In the genomic region with DNA sequence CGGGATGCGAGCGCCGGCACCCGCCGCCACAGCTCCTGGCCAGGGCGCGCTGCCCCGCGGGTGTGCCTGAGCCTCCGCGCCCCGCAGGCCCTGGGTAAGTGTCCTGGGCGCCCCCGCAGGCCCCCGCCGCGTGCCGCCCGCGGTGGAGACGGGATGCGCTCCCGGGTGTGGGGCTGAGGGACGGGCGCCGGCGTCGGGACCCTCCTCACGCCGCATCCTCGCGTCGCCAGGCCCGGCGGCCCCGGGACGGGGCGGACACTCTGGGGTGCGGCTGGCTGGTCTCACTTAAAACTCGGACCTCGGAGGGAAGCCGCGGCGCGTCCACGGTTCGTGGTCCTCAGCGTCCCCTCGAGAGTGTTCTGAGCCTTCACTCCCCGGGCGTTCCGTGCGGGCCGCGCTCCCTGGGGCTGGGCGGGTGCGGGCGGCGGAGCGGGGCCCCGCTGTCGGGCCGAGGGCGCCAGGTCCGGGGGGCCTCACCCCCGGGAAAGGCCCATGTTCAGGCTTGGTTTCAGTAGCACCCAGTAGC, we compare ENCODE assay signal across 8 cellular contexts. TPM values are rescaled to one million over a fixed set of nuclear protein-coding genes. Genes with fewer than 3 reads are reported as not detected.
DNase-seq lines count a peak whose midpoint lies in the region; ATAC-seq and TF ChIP-seq lines count a peak whose summit lies in the region.

No MANE protein-coding gene starts in this region.

- H3K9me3 Mint-ChIP-seq in activated CD4-positive, alpha-beta T cell treated with anti-CD3 and anti-CD28 coated beads, Interleukin-2, amount 10 ng/mL, durations not matched to agents 7 days and 5 days: no peaks in the 10 kb centered on the region

- H3K4me3 Mint-ChIP-seq in activated CD4-positive, alpha-beta T cell treated with anti-CD3 and anti-CD28 coated beads, Interleukin-2, amount 10 ng/mL, durations not matched to agents 7 days and 5 days: peak overlapping the region; percentile 69

- H3K9ac ChIP-seq in skeletal muscle tissue (ENCODE audit: low read depth in 1 of 3, low read length in 3 of 3): no peak overlapping the region

- H3K4me3 ChIP-seq in dorsolateral prefrontal cortex: peak overlapping the region in 57 of 59 donors; percentile 26 to 72 (median 54)
- peak overlapping the region in 2 of 3 donors; percentile 36 to 45 for H3K4me3 ChIP-seq in skeletal muscle tissue (ENCODE audit: low read length in 3 of 3)

- H3K36me3 ChIP-seq in skeletal muscle tissue (ENCODE audit: control insufficient read depth in 3 of 3, insufficient read depth in 3 of 3, low read length in 3 of 3): no peaks in the 10 kb centered on the region

- peaks cover 4 to 13% (median 10%) of the 10 kb centered on the region in 3 donors for H3K4me1 ChIP-seq in skeletal muscle tissue (ENCODE audit: control insufficient read depth in 3 of 3, insufficient read depth in 3 of 3, low read length in 3 of 3)

- no peaks in the 10 kb centered on the region for H3K9me3 ChIP-seq in skeletal muscle tissue (ENCODE audit: control insufficient read depth in 3 of 3, low read length in 3 of 3)

- no peak overlapping the region for H3K27ac Mint-ChIP-seq in activated CD4-positive, alpha-beta T cell treated with anti-CD3 and anti-CD28 coated beads, Interleukin-2, amount 10 ng/mL, durations not matched to agents 7 days and 5 days

- peaks cover 35% of the 10 kb centered on the region for H3K4me1 Mint-ChIP-seq in activated CD4-positive, alpha-beta T cell treated with anti-CD3 and anti-CD28 coated beads, Interleukin-2, amount 10 ng/mL, durations not matched to agents 7 days and 5 days

- no peak for DNase-seq in activated CD4-positive, alpha-beta T cell treated with anti-CD3 and anti-CD28 coated beads, Interleukin-2, amount 10 ng/mL, durations not matched to agents 7 days and 5 days
- DNase-seq in activated CD4-positive, alpha-beta T cell treated with anti-CD3 and anti-CD28 coated beads for 1 hour: no peak
- DNase-seq in dorsolateral prefrontal cortex (no peak), NOMO-1 treated with dmso at 0.1 percent for 144 hours (lab: John Stamatoyannopoulos, UW; ENCODE audit: unreplicated experiment) (no peak), NCI-H226 (no peak)

- peaks cover 0 to 50% (median 31%) of the 10 kb centered on the region in 45 donors for H3K27me3 ChIP-seq in dorsolateral prefrontal cortex
- peaks cover 43 to 54% (median 48%) of the 10 kb centered on the region in 3 donors for H3K27me3 ChIP-seq in skeletal muscle tissue (ENCODE audit: control insufficient read depth in 3 of 3, insufficient read depth in 3 of 3, low read length in 3 of 3)

- H3K27me3 Mint-ChIP-seq in activated CD4-positive, alpha-beta T cell treated with anti-CD3 and anti-CD28 coated beads, Interleukin-2, amount 10 ng/mL, durations not matched to agents 7 days and 5 days: peaks cover 13% of the 10 kb centered on the region

- H3K27ac ChIP-seq in dorsolateral prefrontal cortex: no peak overlapping the region
- H3K27ac ChIP-seq in skeletal muscle tissue (ENCODE audit: low read depth, low read length): no peak overlapping the region

- ATAC-seq in HG03135 (IDR thresholded peaks at IDR 0.05; ENCODE audit: unreplicated experiment): peak; percentile 13
- ATAC-seq in GM18861 (IDR thresholded peaks at IDR 0.05; ENCODE audit: unreplicated experiment): no peak

- no peak for TF ChIP-seq CTCF in dorsolateral prefrontal cortex (IDR thresholded peaks at IDR 0.05 in 54 of 56, conservative IDR thresholded peaks at IDR 0.05 in 2 of 56; ENCODE audit: low read depth in 1 of 56, partially characterized antibody in 56 of 56)

- CTCF ChIA-PET in activated CD4-positive, alpha-beta T cell treated with anti-CD3 and anti-CD28 coated beads, Interleukin-2, amount 10 ng/mL, durations not matched to agents 7 days and 5 days (lab: Charles Lee): interaction anchor here (0.7 to 1.4 kb wide), 12 partner anchors 9 to 150 kb away, joined by 3 to 8 read pairs (median 4); no protein-coding TSS in a partner anchor

- peaks cover 24% of the 10 kb centered on the region for H3K36me3 Mint-ChIP-seq in activated CD4-positive, alpha-beta T cell treated with anti-CD3 and anti-CD28 coated beads, Interleukin-2, amount 10 ng/mL, durations not matched to agents 7 days and 5 days (ENCODE audit: low read depth)

- intact Hi-C loops in dorsolateral prefrontal cortex (cut with DNase I): no loop called here

- POLR2A ChIA-PET in activated CD4-positive, alpha-beta T cell treated with anti-CD3 and anti-CD28 coated beads, Interleukin-2, amount 10 ng/mL, durations not matched to agents 7 days and 5 days (lab: Charles Lee): no interaction called here

RNA-seq across cellular contexts. Expression of gene AHRR, which starts 0.3 kb away (rescaled TPM):
- total RNA-seq in activated CD4-positive, alpha-beta T cell treated with anti-CD3 and anti-CD28 coated beads, Interleukin-2, amount 10 ng/mL, durations not matched to agents 7 days and 5 days: 10 to 100 TPM; 28.3 to 34.9 TPM
- total RNA-seq in dorsolateral prefrontal cortex: 10 to 100 TPM in 2 of 120 experiments, 1 to 10 TPM in 117, under 1 TPM in 1; 0.75 to 14.2 (median 4.1) TPM
- total RNA-seq in skeletal muscle tissue: 1.0 TPM

RNA-seq across cellular contexts. Expression of gene PDCD6, which starts 50.3 kb away (rescaled TPM):
- total RNA-seq in activated CD4-positive, alpha-beta T cell treated with anti-CD3 and anti-CD28 coated beads, Interleukin-2, amount 10 ng/mL, durations not matched to agents 7 days and 5 days: 100 to 1,000 TPM in 1 of 2 experiments, 10 to 100 TPM in 1; 87.9 to 100 TPM
- total RNA-seq in dorsolateral prefrontal cortex: 10 to 100 TPM; 62.0 to 99.6 (median 81.7) TPM
- total RNA-seq in skeletal muscle tissue: 42.3 TPM
